In the genomic region with DNA sequence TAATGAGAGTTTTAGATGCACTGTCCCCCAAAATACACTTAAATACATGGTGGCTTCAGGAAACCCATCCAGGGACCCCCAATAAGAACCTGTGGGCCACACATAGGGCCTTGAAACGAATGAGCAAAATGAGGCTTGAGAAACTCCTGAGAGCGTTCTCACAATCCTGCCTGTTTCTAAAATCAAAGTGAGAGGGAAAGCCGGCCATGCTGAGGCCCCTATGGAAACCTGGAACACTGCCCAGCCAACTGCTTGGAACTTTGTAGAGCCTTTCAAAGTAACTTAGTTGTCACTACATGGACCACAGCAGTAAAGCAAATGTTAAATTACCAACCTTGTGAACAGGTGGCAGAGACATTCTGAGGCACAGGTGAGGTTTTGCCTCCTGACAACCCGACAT, we compare ENCODE assay signal across 16 cellular contexts.
"Had no signal": no experiment of that assay in that cellular context is flagged by ENCODE, and none has a peak within 500 bp of the region (broad histone marks: within the 10 kb centered on the region; RNA-seq: fewer than 3 reads in every experiment).

No MANE protein-coding gene starts in this region.

- DNase-seq: activated CD4-positive, alpha-beta T cell treated with anti-CD3 and anti-CD28 coated beads, Interleukin-2, amount 50 U/mL, for 48 hours; activated CD4-positive, CD25-positive, alpha-beta regulatory T cell treated with anti-CD3 and anti-CD28 coated beads, Interleukin-2, amount 50 U/mL, for 72 hours; activated CD8-positive, alpha-beta memory T cell treated with anti-CD3 and anti-CD28 coated beads, Interleukin-2, amount 10 ng/mL, durations not matched to agents 7 days and 5 days; activated gamma-delta T cell; activated naive CD8-positive, alpha-beta T cell treated with anti-CD3 and anti-CD28 coated beads for 36 hours; activated T-cell treated with anti-CD3 and anti-CD28 coated beads, Interleukin-2, amount 50 U/mL, for 24 hours; aorta; dermis blood vessel endothelial cell; endodermal cell; stimulated activated CD4-positive, alpha-beta T cell treated with anti-CD3 and anti-CD28 coated beads, Interleukin-12 subunit alpha, Interleukin-12 subunit beta, amount 100 ng/mL, for 4 hours; stimulated activated naive CD4-positive, alpha-beta T cell; T-helper 9 cell had no signal

- FAIRE-seq: islet of Langerhans had no signal

- ATAC-seq: activated CD8-positive, alpha-beta memory T cell treated with anti-CD3 and anti-CD28 coated beads, Interleukin-2, amount 10 ng/mL, durations not matched to agents 7 days and 5 days; esophagus mucosa; sciatic nerve had no signal

- H3K9me3 ChIP-seq: SJSA1 had no signal

- H3K36me3 ChIP-seq: SJSA1 had no signal

- H3K27ac ChIP-seq: SJSA1 had no signal

- H3K4me3 ChIP-seq: SJSA1 had no signal

- H3K27me3 ChIP-seq: SJSA1 had no signal
